Comparison of ENCODE assay signal across 2 cellular contexts in the genomic region with DNA sequence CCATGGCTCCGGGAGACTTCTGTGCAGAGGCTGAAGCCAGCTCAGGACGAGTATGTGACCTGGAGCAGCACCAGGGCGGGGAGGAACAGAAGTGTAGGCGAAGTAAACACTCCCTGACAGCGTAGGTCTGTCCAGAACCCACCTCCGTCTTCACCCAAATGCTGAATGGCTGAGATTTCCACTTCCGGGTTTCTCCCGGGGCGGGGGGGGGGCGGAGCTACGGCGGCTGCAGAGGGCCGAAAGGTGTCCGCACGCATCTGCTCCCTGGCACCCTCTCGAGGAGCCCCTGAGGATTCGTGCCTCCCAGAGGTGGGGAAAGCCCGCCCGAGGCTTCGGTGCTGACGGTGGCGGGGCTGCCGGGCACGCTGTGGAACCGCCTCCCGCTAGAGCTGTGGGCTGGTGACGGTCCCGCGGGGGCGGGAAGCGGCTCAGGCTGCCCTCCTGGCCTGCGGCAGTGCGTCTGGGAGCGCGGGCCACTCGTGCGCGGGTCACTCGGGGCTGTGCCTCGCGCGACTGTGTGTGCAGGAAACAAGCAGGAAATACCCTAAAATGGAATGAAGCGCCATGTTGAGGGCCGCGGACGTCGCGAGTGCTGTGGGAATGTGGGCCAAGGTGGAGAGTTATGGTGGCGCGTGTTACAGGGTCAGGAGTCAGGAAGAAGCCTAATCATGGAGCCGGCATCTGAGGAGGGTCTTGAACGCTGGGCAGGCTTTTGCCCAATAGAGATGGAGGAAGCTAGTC.
TF ChIP-seq lines count a peak whose summit lies in the region.

No MANE protein-coding gene starts in this region.

TF ChIP-seq in liver, 16 proteins besides CTCF, POLR2A, EP300 and RAD21 (continued from another document):
- TF ChIP-seq REST (IDR thresholded peaks at IDR 0.05) (no peak), GABPA (IDR thresholded peaks at IDR 0.05 in 1 of 2, conservative IDR thresholded peaks at IDR 0.05 in 1 of 2) (peak in 1 of 2 donors; percentile 57), YY1 (IDR thresholded peaks at IDR 0.05) (peak; percentile 19)

TF ChIP-seq in WTC11, 78 proteins besides CTCF, POLR2A, EP300 and RAD21 (continued from another document):
- TF ChIP-seq AR (CRISPR knock-in tag; IDR thresholded peaks at IDR 0.05) (no peak), RELA (CRISPR knock-in tag; IDR thresholded peaks at IDR 0.05; ENCODE audit: borderline replicate concordance) (no peak), ZNF263 (CRISPR knock-in tag; IDR thresholded peaks at IDR 0.05; ENCODE audit: low read depth) (no peak), ESRRA (CRISPR knock-in tag; IDR thresholded peaks at IDR 0.05; ENCODE audit: borderline replicate concordance) (no peak), SP1 (CRISPR knock-in tag; conservative IDR thresholded peaks at IDR 0.05) (no peak), CREM (CRISPR knock-in tag; IDR thresholded peaks at IDR 0.05) (no peak), GABPB1 (CRISPR knock-in tag; IDR thresholded peaks at IDR 0.05) (no peak), HMGA2 (CRISPR knock-in tag; IDR thresholded peaks at IDR 0.05) (no peak)
- TF ChIP-seq, protein P1, sequence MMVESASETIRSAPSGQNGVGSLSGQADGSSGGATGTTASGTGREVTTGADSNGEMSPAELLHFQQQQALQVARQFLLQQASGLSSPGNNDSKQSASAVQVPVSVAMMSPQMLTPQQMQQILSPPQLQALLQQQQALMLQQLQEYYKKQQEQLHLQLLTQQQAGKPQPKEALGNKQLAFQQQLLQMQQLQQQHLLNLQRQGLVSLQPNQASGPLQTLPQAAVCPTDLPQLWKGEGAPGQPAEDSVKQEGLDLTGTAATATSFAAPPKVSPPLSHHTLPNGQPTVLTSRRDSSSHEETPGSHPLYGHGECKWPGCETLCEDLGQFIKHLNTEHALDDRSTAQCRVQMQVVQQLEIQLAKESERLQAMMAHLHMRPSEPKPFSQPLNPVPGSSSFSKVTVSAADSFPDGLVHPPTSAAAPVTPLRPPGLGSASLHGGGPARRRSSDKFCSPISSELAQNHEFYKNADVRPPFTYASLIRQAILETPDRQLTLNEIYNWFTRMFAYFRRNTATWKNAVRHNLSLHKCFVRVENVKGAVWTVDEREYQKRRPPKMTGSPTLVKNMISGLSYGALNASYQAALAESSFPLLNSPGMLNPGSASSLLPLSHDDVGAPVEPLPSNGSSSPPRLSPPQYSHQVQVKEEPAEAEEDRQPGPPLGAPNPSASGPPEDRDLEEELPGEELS (CRISPR knock-in tag; IDR thresholded peaks at IDR 0.05), result no peak
- TF ChIP-seq, protein P2, sequence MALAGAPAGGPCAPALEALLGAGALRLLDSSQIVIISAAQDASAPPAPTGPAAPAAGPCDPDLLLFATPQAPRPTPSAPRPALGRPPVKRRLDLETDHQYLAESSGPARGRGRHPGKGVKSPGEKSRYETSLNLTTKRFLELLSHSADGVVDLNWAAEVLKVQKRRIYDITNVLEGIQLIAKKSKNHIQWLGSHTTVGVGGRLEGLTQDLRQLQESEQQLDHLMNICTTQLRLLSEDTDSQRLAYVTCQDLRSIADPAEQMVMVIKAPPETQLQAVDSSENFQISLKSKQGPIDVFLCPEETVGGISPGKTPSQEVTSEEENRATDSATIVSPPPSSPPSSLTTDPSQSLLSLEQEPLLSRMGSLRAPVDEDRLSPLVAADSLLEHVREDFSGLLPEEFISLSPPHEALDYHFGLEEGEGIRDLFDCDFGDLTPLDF (CRISPR knock-in tag; IDR thresholded peaks at IDR 0.05), result no peak
TF ChIP-seq in WTC11: peak in this region for 0.
